1 cellular context compared by ENCODE assay signal in genomic region chr2:218474527-218474926, GRCh38.
TF ChIP-seq lines count a peak whose summit lies in the region.

No MANE protein-coding gene starts in this region.

TF ChIP-seq in SK-N-SH treated with all-trans-retinoic acid at 6 μM for 48 hours, 23 proteins besides CTCF, POLR2A, EP300 and RAD21 (continued from another document):
- TF ChIP-seq GLIS3 (CRISPR knock-in tag; IDR thresholded peaks at IDR 0.05) (no peak), ZFP30 (CRISPR knock-in tag; IDR thresholded peaks at IDR 0.05) (no peak), CSDC2 (CRISPR knock-in tag; IDR thresholded peaks at IDR 0.05) (no peak), TSHZ2 (CRISPR knock-in tag; IDR thresholded peaks at IDR 0.05) (no peak), SNAI2 (CRISPR knock-in tag; IDR thresholded peaks at IDR 0.05) (no peak), TOX (CRISPR knock-in tag; IDR thresholded peaks at IDR 0.05; ENCODE audit: borderline replicate concordance) (no peak), ESRRG (CRISPR knock-in tag; IDR thresholded peaks at IDR 0.05) (no peak), ZC3H10 (CRISPR knock-in tag; IDR thresholded peaks at IDR 0.05) (no peak), ZNF70 (CRISPR knock-in tag; IDR thresholded peaks at IDR 0.05) (no peak), ARNTL (CRISPR knock-in tag; IDR thresholded peaks at IDR 0.05; ENCODE audit: borderline replicate concordance, low read depth) (no peak)
